Comparison of ENCODE assay signal across 20 cellular contexts in the genomic region with DNA sequence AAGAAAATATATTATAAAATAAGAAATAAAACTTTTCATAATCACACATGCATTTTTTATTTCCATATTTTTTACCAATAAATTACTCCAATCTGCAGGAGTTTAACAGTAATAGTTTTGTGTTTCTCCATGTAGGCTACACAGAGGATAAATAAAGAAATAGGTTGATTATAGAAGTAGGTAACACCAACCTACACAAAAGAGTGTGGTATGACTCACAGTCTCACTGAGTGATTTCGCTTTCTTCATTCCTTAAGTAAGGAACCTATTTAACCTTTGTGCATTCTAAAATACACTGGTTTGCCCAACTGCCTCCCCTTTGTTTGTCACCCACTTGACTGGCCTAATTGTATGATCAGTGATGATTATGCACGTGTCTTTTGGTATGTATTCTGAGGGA.
DNase-seq lines count a peak whose midpoint lies in the region; ATAC-seq, FAIRE-seq and TF ChIP-seq lines count a peak whose summit lies in the region.
"Had no signal": no experiment of that assay in that cellular context is flagged by ENCODE, and none has a peak within 500 bp of the region (broad histone marks: within the 10 kb centered on the region; RNA-seq: fewer than 3 reads in every experiment).

No MANE protein-coding gene starts in this region.

- H3K9me3 ChIP-seq in endothelial cell of umbilical vein (replicated peaks; ENCODE audit: control insufficient read depth, insufficient read depth, low read length) (no peaks in the 10 kb centered on the region), gastroesophageal sphincter (no peaks in the 10 kb centered on the region)
- H3K9me3 ChIP-seq: A549 had no signal

- H3K27me3 ChIP-seq in endothelial cell of umbilical vein (ENCODE audit: control insufficient read depth in 2 of 2, insufficient read depth in 2 of 2, low read length in 2 of 2) (no peaks in the 10 kb centered on the region), gastroesophageal sphincter (no peaks in the 10 kb centered on the region)
- H3K27me3 ChIP-seq: MG63 had no signal

- dilution Hi-C loops in endothelial cell of umbilical vein (cut with MboI; ENCODE audit: extremely low pct_ligation_motif_present, low sequenced_read_pairs): no loop called here

- ATAC-seq in GM18858 (IDR thresholded peaks at IDR 0.05; ENCODE audit: unreplicated experiment) (peak; percentile 81), GM18909 (IDR thresholded peaks at IDR 0.05; ENCODE audit: poor library complexity, unreplicated experiment) (peak; percentile 46), HG03442 (IDR thresholded peaks at IDR 0.05; ENCODE audit: unreplicated experiment) (peak; percentile 71), gastroesophageal sphincter (no peak)
- ATAC-seq: A549, HepG2, K562 had no signal

- TF ChIP-seq POLR2A in endothelial cell of umbilical vein (IDR thresholded peaks at IDR 0.05; ENCODE audit: low read depth, low read length): no peak
- TF ChIP-seq POLR2A in gastroesophageal sphincter (IDR thresholded peaks at IDR 0.05): no peak

- H3K27ac ChIP-seq in endothelial cell of umbilical vein (ENCODE audit: insufficient read depth, low read depth, low read length) (no peak overlapping the region), gastroesophageal sphincter (no peak overlapping the region)
- H3K27ac ChIP-seq: A549, HL-60 had no signal

- POLR2A ChIA-PET in endothelial cell of umbilical vein (lab: Charles Lee): no interaction called here

- H4K20me1 ChIP-seq in endothelial cell of umbilical vein (replicated peaks; ENCODE audit: control insufficient read depth, extremely low read depth, insufficient read depth, low read length): no peaks in the 10 kb centered on the region

- H3K4me1 ChIP-seq in endothelial cell of umbilical vein (ENCODE audit: control insufficient read depth, extremely low read depth, insufficient read depth, low read length) (no peaks in the 10 kb centered on the region), gastroesophageal sphincter (no peaks in the 10 kb centered on the region)
- H3K4me1 ChIP-seq: A549 had no signal

- no peaks in the 10 kb centered on the region for H3K9me1 ChIP-seq in endothelial cell of umbilical vein (replicated peaks; ENCODE audit: control insufficient read depth, extremely low read depth, insufficient read depth, low read length)

- H3K9ac ChIP-seq in endothelial cell of umbilical vein (replicated peaks; ENCODE audit: extremely low read depth, insufficient read depth, low read length): no peak overlapping the region

- DNase-seq in endothelial cell of umbilical vein (ENCODE audit: low read depth, low spot score) (no peak), SIG-M5 treated with dmso at 0.1 percent for 504 hours (lab: John Stamatoyannopoulos, UW; ENCODE audit: unreplicated experiment) (no peak)
- no peak for DNase-seq in stimulated activated CD4-positive, alpha-beta T cell treated with anti-CD3 and anti-CD28 coated beads, Interleukin-1b, Interleukin-23, amount 100 ng/mL, for 48 hours
- DNase-seq: MG63, NCI-H1436 treated with DMSO at 0.1 percent for 48 hours, NCI-H2029, NCI-H2171, NCI-H345, NCI-H524, OCI-M1, T-helper 9 cell had no signal

- no TSS peak for BruUV-seq in endothelial cell of umbilical vein (replicated peaks; lab: Mats Ljungman, UMichigan)

- CTCF ChIA-PET in endothelial cell of umbilical vein (lab: Charles Lee): no interaction called here

- H3K79me2 ChIP-seq in endothelial cell of umbilical vein (ENCODE audit: control insufficient read depth, insufficient read depth, low read length): no peaks in the 10 kb centered on the region

- FAIRE-seq in endothelial cell of umbilical vein (lab: Jason Lieb, UNC): peak; percentile 8
- FAIRE-seq: A549, HepG2, K562, RCC 7860 had no signal

- 57 to 100% methylated on average over 1 to 2 of the region's 2 CpGs for WGBS in gastroesophageal sphincter (ENCODE audit: low coverage in 1 of 2), 2 donors

- TF ChIP-seq CTCF in endothelial cell of umbilical vein (IDR thresholded peaks at IDR 0.05; ENCODE audit: extremely low read depth in 1 of 2, insufficient read depth in 1 of 2, low read depth in 1 of 2, low read length in 2 of 2) (no peak), gastroesophageal sphincter (IDR thresholded peaks at IDR 0.05) (no peak)

- H3K36me3 ChIP-seq in endothelial cell of umbilical vein (ENCODE audit: control insufficient read depth in 2 of 2, extremely low read depth in 1 of 2, insufficient read depth in 2 of 2, low read length in 2 of 2) (no peaks in the 10 kb centered on the region), gastroesophageal sphincter (no peaks in the 10 kb centered on the region)

- H3K4me2 ChIP-seq in endothelial cell of umbilical vein (ENCODE audit: insufficient read depth, low read length): no peak overlapping the region
- H3K4me2 ChIP-seq: A549 had no signal

- no peak overlapping the region for H2AFZ ChIP-seq in endothelial cell of umbilical vein (ENCODE audit: low read depth, low read length)

- no peak for TF ChIP-seq EP300 in gastroesophageal sphincter (IDR thresholded peaks at IDR 0.05)

- no peak overlapping the region for H3K4me3 ChIP-seq in endothelial cell of umbilical vein (replicated peaks in 1 of 3; ENCODE audit: insufficient read depth in 1 of 3, low read depth in 1 of 3, low read length in 3 of 3)
- H3K4me3 ChIP-seq in gastroesophageal sphincter: no peak overlapping the region
- H3K4me3 ChIP-seq: A549, K562, MG63 had no signal

- intact Hi-C loops in endothelial cell of umbilical vein (cut with micrococcal nuclease): no loop called here

TF ChIP-seq in endothelial cell of umbilical vein, 7 proteins besides CTCF, POLR2A, EP300 and RAD21:
- TF ChIP-seq JUN (IDR thresholded peaks at IDR 0.05; ENCODE audit: borderline replicate concordance, insufficient read depth, insufficient read length, low read depth) (no peak), MYC (IDR thresholded peaks at IDR 0.05; ENCODE audit: low read depth, low read length) (no peak), GATA2 (IDR thresholded peaks at IDR 0.05; ENCODE audit: insufficient read depth, insufficient read length, low read depth, low read length) (no peak), EZH2 (IDR thresholded peaks at IDR 0.05; ENCODE audit: borderline replicate concordance, low read depth, low read length, severe bottlenecking) (no peak), FOS (IDR thresholded peaks at IDR 0.05; ENCODE audit: borderline replicate concordance, insufficient read depth, low read length) (no peak), POLR2AphosphoS5 (IDR thresholded peaks at IDR 0.05; ENCODE audit: insufficient read depth, low read depth, low read length) (no peak)
- TF ChIP-seq, protein P1, sequence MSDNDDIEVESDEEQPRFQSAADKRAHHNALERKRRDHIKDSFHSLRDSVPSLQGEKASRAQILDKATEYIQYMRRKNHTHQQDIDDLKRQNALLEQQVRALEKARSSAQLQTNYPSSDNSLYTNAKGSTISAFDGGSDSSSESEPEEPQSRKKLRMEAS (IDR thresholded peaks at IDR 0.05; ENCODE audit: insufficient read depth, insufficient read length): no peak
